Comparison of ENCODE assay signal across 10 cellular contexts in genomic region chr6:125798734-125799510, GRCh38. TPM values are rescaled to one million over a fixed set of nuclear protein-coding genes. Genes with fewer than 3 reads are reported as not detected.
DNase-seq lines count a peak whose midpoint lies in the region; ATAC-seq and TF ChIP-seq lines count a peak whose summit lies in the region.
"Had no signal": no experiment of that assay in that cellular context is flagged by ENCODE, and none has a peak within 500 bp of the region (broad histone marks: within the 10 kb centered on the region; RNA-seq: fewer than 3 reads in every experiment).

No MANE protein-coding gene starts in this region.

- no peak overlapping the region for H3K4me3 ChIP-seq in GM06990 (replicated peaks; ENCODE audit: low read depth, low read length)

- no peak for TF ChIP-seq CTCF in GM06990 (IDR thresholded peaks at IDR 0.05; ENCODE audit: insufficient read depth, low read length, poor library complexity, severe bottlenecking)
- TF ChIP-seq CTCF in chondrocyte (IDR thresholded peaks at IDR 0.05): no peak

- H3K4me3 Mint-ChIP-seq in chondrocyte (ENCODE audit: unreplicated experiment): no peak overlapping the region

- no peaks in the 10 kb centered on the region for H3K27me3 ChIP-seq in GM06990 (replicated peaks; ENCODE audit: control insufficient read depth, insufficient read depth, low read length)

- no peaks in the 10 kb centered on the region for H3K9me3 Mint-ChIP-seq in chondrocyte (ENCODE audit: low read depth)

- no peaks in the 10 kb centered on the region for H3K27me3 Mint-ChIP-seq in chondrocyte (ENCODE audit: low read depth)

- DNase-seq in GM06990 (ENCODE audit: extremely low read depth, insufficient read length) (peak; percentile 77), chondrocyte (ENCODE audit: low spot score) (no peak), foreskin melanocyte (no peak), glomerular visceral epithelial cell (ENCODE audit: extremely low spot score) (no peak), 8988T (no peak), HT-29 (ENCODE audit: low spot score) (no peak)

- H3K36me3 Mint-ChIP-seq in chondrocyte (ENCODE audit: low read depth): peaks cover 8% of the 10 kb centered on the region

- ATAC-seq in GM21447 (IDR thresholded peaks at IDR 0.05; ENCODE audit: unreplicated experiment) (peak; percentile 83), HG03457 (IDR thresholded peaks at IDR 0.05; ENCODE audit: unreplicated experiment) (peak; percentile 70)
- ATAC-seq: Panc1 had no signal

- no peaks in the 10 kb centered on the region for H3K36me3 ChIP-seq in GM06990 (ENCODE audit: control insufficient read depth, insufficient read depth, low read length)

- H3K4me1 Mint-ChIP-seq in chondrocyte (ENCODE audit: low read depth): peaks cover 74% of the 10 kb centered on the region

- H3K27ac Mint-ChIP-seq in chondrocyte (ENCODE audit: unreplicated experiment): peak overlapping the region; percentile 76

RNA-seq across cellular contexts. Expression of gene NCOA7, which starts 8.2 kb away (rescaled TPM):
- total RNA-seq in chondrocyte: 49.6 to 80.7 TPM (median 74.9 TPM) in 3 replicates
- 11.6 and 13.3 TPM in 2 replicates for total RNA-seq in HT-29 (2014; rRNA removed; shearing (Covaris generic))

RNA-seq across cellular contexts. Expression of gene HEY2, which starts 49.5 kb away (rescaled TPM):
- 17.6 to 43.0 TPM (median 41.2 TPM) in 3 replicates for total RNA-seq in chondrocyte
- total RNA-seq in HT-29 (2014; rRNA removed; shearing (Covaris generic)): 0.08 TPM in 1 of 2 replicates, not detected in the other
- total RNA-seq: bronchial epithelial cell had no signal

Comparison
In these comparisons a context has a peak if more than half of its experiments do, and no peak if none do; other contexts are left out.
1. RNA of gene HEY2, which starts 49.5 kb away (total RNA-seq): 17.6 to 43.0 TPM in chondrocyte; 0.08 TPM in HT-29; every median in the first group is over 10 times any median in the second.